ENCODE assay signal across 8 cellular contexts in the genomic region with DNA sequence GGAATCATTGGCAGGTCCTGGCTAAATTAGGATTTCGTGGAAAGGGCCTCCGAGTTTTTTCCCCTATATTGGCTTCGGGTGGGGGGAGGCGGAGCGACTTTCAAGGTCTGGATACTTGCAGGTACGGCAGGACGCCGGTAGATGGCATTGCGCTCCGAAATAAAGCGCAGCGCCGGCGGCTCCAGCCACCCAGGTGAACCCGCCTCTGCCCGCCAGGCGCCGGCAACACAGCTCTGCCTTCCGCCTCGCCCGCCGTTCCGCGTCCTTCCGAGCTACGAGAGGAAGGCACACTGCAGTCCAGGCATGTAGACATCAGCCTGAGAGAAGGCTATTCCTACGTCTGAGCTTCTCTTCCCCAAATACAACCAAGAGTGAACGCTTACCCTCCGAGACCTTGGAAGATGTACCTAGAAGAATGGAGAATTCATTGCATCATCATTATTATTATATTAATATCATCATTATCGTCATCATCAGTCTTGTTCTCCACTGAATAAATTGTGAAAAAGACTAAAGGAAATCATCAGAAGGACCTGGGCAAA.
A peak's percentile ranks its signal among the peaks of the same experiment; 100 is the strongest.
DNase-seq lines count a peak whose midpoint lies in the region; ATAC-seq, FAIRE-seq and TF ChIP-seq lines count a peak whose summit lies in the region.

No MANE protein-coding gene starts in this region.

- H3K9me3 Mint-ChIP-seq in central memory CD8-positive, alpha-beta T cell = no peaks in the 10 kb centered on the region

- peaks cover 21% of the 10 kb centered on the region for H3K4me1 Mint-ChIP-seq in central memory CD8-positive, alpha-beta T cell

- ATAC-seq in GM18868 (IDR thresholded peaks at IDR 0.05; ENCODE audit: unreplicated experiment) (peak; percentile 99), HG03103 (IDR thresholded peaks at IDR 0.05; ENCODE audit: low read depth, unreplicated experiment) (peak; percentile 98)
- ATAC-seq in central memory CD8-positive, alpha-beta T cell (replicated peaks; ENCODE audit: extremely low read depth, poor library complexity, severe bottlenecking) = peak; percentile 53

- dilution Hi-C loops in keratinocyte (cut with MboI; ENCODE audit: extremely low pct_ligation_motif_present, low sequenced_read_pairs) = no loop called here

- H3K4me3 ChIP-seq in AG04449 (ENCODE audit: low read depth, low read length) (peak overlapping the region; percentile 55), WERI-Rb-1 (ENCODE audit: low read depth, low read length) (peak overlapping the region; percentile 33), keratinocyte (ENCODE audit: control insufficient read depth in 2 of 3, extremely low read depth in 1 of 3, insufficient read depth in 2 of 3, low read depth in 1 of 3, low read length in 3 of 3) (peak overlapping the region; percentile 32 to 90 (median 75))

- peak; percentile 71 for FAIRE-seq in keratinocyte (lab: Jason Lieb, UNC)

- H3K9me3 ChIP-seq in WERI-Rb-1 (ENCODE audit: severe bottlenecking) = no peaks in the 10 kb centered on the region
- no peaks in the 10 kb centered on the region for H3K9me3 ChIP-seq in keratinocyte (ENCODE audit: control insufficient read depth, low read depth, low read length)

- H3K27ac Mint-ChIP-seq in central memory CD8-positive, alpha-beta T cell (ENCODE audit: low read depth) = no peak overlapping the region

- H3K4me2 ChIP-seq in keratinocyte (ENCODE audit: control insufficient read depth, extremely low read depth, insufficient read depth, low read depth, low read length) = peak overlapping the region; percentile 92

- peaks cover 56% of the 10 kb centered on the region for H3K27me3 Mint-ChIP-seq in central memory CD8-positive, alpha-beta T cell

- H4K20me1 ChIP-seq in keratinocyte (ENCODE audit: control insufficient read depth, extremely low read depth, insufficient read depth, low read length) = no peaks in the 10 kb centered on the region

- peak overlapping the region; percentile 100 for H2AFZ ChIP-seq in keratinocyte (ENCODE audit: control insufficient read depth, low read length)

- POLR2A ChIA-PET in AG04449 (lab: Yijun Ruan, JAX) = no interaction called here

- H3K27me3 ChIP-seq in WERI-Rb-1 (ENCODE audit: insufficient read depth, low read depth, severe bottlenecking) (peaks cover 19% of the 10 kb centered on the region), keratinocyte (ENCODE audit: control insufficient read depth, extremely low read depth, insufficient read depth, low read length) (peaks cover 4% of the 10 kb centered on the region)

- H3K79me2 ChIP-seq in keratinocyte (ENCODE audit: control insufficient read depth, insufficient read depth, low read length) = peaks cover 10% of the 10 kb centered on the region

- H3K9me1 ChIP-seq in keratinocyte (ENCODE audit: control insufficient read depth, extremely low read depth, insufficient read depth, low read length) = no peaks in the 10 kb centered on the region

- DNase-seq in AG04449 (ENCODE audit: low read depth, low spot score) (no peak), NCI-H2107 treated with DMSO at 0.1 percent for 48 hours (lab: John Stamatoyannopoulos, UW; ENCODE audit: unreplicated experiment) (peak; percentile 96), WERI-Rb-1 (peak; percentile 87), keratinocyte (ENCODE audit: low read depth, low spot score) (no peak)
- DNase-seq in central memory CD8-positive, alpha-beta T cell (ENCODE audit: low spot score in 2 of 2) = peak; percentile 19
- peak; percentile 10 to 55 for DNase-seq in stimulated activated CD4-positive, alpha-beta T cell treated with anti-CD3 and anti-CD28 coated beads, Interleukin-15, amount 100 ng/mL, for 1 hour (ENCODE audit: low read depth in 1 of 2, low spot score in 1 of 2)

- H3K27ac ChIP-seq in WERI-Rb-1 (no peak overlapping the region), keratinocyte (ENCODE audit: control insufficient read depth, insufficient read depth, low read length) (peak overlapping the region; percentile 52)

- no peak overlapping the region for H3K4me3 Mint-ChIP-seq in central memory CD8-positive, alpha-beta T cell

- TF ChIP-seq CTCF in AG04449 (IDR thresholded peaks at IDR 0.05; ENCODE audit: insufficient read depth, low read length, missing control alignments) (peak; percentile 86), WERI-Rb-1 (IDR thresholded peaks at IDR 0.05; ENCODE audit: low read depth, low read length) (peak; percentile 78), keratinocyte (optimal IDR thresholded peaks at IDR 0.05 in 1 of 3, IDR thresholded peaks at IDR 0.05 in 1 of 3, conservative IDR thresholded peaks at IDR 0.05 in 1 of 3; ENCODE audit: extremely low read depth in 1 of 3, insufficient read depth in 2 of 3, low read length in 3 of 3) (peak; percentile 69 to 90 (median 87))

- peaks cover 12% of the 10 kb centered on the region for H3K4me1 ChIP-seq in keratinocyte (ENCODE audit: control insufficient read depth, extremely low read depth, insufficient read depth, low read length)

- H3K9ac ChIP-seq in keratinocyte (ENCODE audit: control insufficient read depth, extremely low read depth, insufficient read depth, low read length) = peak overlapping the region; percentile 71

- H3K36me3 ChIP-seq in WERI-Rb-1 = no peaks in the 10 kb centered on the region
- no peaks in the 10 kb centered on the region for H3K36me3 ChIP-seq in keratinocyte (ENCODE audit: control insufficient read depth in 2 of 2, extremely low read depth in 1 of 2, insufficient read depth in 2 of 2, low read length in 2 of 2)

- CTCF ChIA-PET in AG04449 (lab: Yijun Ruan, JAX) = interaction anchor here (0.7 to 5.9 kb wide), 44 partner anchors 9 to 611 kb away, joined by 3 to 43 read pairs (median 4); no protein-coding TSS in a partner anchor

- peaks cover 2% of the 10 kb centered on the region for H3K36me3 Mint-ChIP-seq in central memory CD8-positive, alpha-beta T cell (ENCODE audit: insufficient read depth)

Comparison
In these comparisons a context has a peak if more than half of its experiments do, and no peak if none do; other contexts are left out.
1. DNase-seq: peak in NCI-H2107 treated with DMSO at 0.1 percent for 48 hours (single experiment), WERI-Rb-1 (single experiment), central memory CD8-positive, alpha-beta T cell (2 of 2) and stimulated activated CD4-positive, alpha-beta T cell treated with anti-CD3 and anti-CD28 coated beads, Interleukin-15, amount 100 ng/mL, for 1 hour (2 of 2); none in AG04449 (single experiment) and keratinocyte (single experiment).
2. Peak in every context shown above with its lines, with median percentiles within 50 percentile points of each other: H3K4me3 ChIP-seq, CTCF ChIP-seq and ATAC-seq.